ENCODE assay signal across 14 cellular contexts in the genomic region with DNA sequence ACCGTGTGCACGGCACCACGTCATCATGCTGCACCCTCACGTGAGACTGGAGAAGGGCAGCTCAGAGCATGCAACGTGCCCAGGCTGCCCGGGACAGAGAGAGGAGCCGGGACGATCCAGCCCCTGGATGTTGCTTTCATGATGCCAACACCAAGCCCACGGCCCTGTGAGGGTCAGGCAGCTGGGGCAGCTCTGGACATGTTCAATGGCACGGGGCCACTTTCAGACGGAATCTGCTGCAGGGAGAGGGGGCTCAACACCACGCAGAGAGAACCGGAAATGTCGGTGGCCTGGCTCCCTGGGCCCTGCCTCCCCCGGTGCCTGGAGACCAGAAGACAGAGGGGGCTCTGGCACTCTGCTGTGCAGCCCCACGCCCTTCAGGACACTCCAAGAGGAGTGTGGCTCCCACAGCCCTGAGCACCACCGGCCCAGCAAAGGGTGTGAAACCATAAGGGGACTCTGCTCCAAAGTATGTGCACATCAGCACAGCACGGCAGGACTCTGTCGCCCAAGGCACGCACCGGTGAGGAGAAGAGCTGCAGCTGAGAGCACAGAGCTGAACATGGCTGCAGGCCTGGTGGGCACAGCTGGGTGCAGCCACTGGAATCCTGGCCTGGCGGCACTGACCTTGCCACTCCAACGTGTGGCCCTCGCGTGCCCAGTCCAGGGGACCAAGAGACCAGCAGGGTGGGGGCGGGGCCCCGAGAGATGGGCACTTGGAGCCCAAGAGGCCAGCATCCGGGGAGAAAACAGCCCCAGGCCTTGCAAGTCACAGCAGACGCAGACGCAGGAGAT.
"Had no signal": no experiment of that assay in that cellular context is flagged by ENCODE, and none has a peak within 500 bp of the region (broad histone marks: within the 10 kb centered on the region; RNA-seq: fewer than 3 reads in every experiment).

No MANE protein-coding gene starts in this region.

- H3K9me3 ChIP-seq: pancreas had no signal

- DNase-seq: activated CD4-positive, alpha-beta memory T cell treated with anti-CD3 and anti-CD28 coated beads, Interleukin-2, amount 10 ng/mL, durations not matched to agents 7 days and 5 days; activated CD8-positive, alpha-beta memory T cell treated with anti-CD3 and anti-CD28 coated beads, Interleukin-2, amount 50 U/mL, for 4 hours; activated naive CD8-positive, alpha-beta T cell treated with anti-CD3 and anti-CD28 coated beads, Interleukin-2, amount 50 U/mL, for 24 hours; activated T-cell treated with anti-CD3 and anti-CD28 coated beads, Interleukin-2, amount 50 U/mL, for 72 hours; cortex of kidney; effector CD8-positive, alpha-beta T cell; kidney glomerular epithelial cell; nephron progenitor cell had no signal

- H3K27ac ChIP-seq: cardiac muscle cell, hepatocyte, pancreas had no signal

- H3K4me3 ChIP-seq: cardiac muscle cell, hepatocyte, lung, pancreas, skin epidermis had no signal

- ATAC-seq: activated naive CD8-positive, alpha-beta T cell treated with anti-CD3 and anti-CD28 coated beads, Interleukin-2, amount 50 U/mL, for 24 hours; activated T-cell treated with anti-CD3 and anti-CD28 coated beads, Interleukin-2, amount 50 U/mL, for 72 hours; stimulated activated effector memory CD8-positive, alpha-beta T cell treated with anti-CD3 and anti-CD28 coated beads, Interleukin-12 subunit alpha, Interleukin-12 subunit beta, amount 100 ng/mL, for 72 hours had no signal

- FAIRE-seq: pancreas had no signal

- H3K36me3 ChIP-seq: cardiac muscle cell, pancreas had no signal

- H3K4me1 ChIP-seq: pancreas had no signal

- H3K27me3 ChIP-seq: cardiac muscle cell, hepatocyte, pancreas had no signal
